7 cellular contexts compared by ENCODE assay signal in the genomic region with DNA sequence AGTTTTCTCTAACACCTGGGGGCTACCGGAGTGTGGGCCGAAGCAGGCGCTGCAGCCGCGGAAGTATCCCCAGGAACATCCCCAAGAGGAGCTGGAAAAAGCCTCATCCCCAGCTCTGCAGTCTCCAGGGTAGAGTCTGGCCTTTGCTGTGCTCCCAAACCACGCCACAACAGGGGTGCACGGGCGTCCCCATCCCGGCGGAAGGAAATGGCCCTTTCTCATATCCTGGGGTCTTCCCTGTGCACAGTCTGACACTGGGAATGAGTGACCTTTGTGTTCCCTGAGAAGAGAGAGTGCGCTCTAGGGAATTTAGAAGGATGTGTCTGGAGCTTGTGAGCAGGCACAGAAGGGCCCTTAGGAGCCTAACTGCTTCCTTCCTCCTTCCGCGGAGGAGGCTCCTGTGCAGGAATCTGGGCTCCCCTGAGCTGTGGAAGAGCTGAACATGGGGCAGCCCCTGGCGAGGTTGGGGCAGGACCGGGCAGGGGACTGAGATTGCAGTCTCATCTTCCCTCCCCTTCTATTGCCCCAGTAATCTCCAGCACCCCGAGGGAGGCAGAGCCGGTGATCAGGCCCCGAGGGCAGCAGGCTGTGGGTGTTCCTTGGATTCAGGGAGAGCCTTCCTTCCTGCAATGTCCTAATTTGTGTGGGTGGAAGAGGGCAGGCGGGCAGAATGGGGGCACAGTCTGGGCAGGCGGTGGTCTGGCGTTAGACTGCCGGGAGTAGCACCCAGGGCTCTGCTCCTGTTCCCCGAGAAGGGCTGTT. TPM values are rescaled to one million over a fixed set of nuclear protein-coding genes. Genes with fewer than 3 reads are reported as not detected.
A peak's percentile ranks its signal among the peaks of the same experiment; 100 is the strongest.
DNase-seq lines count a peak whose midpoint lies in the region; ATAC-seq and TF ChIP-seq lines count a peak whose summit lies in the region.

No MANE protein-coding gene starts in this region.

- H3K27ac Mint-ChIP-seq in activated B cell treated with CpG ODN at 0.5 μM for 24 hours, result peak overlapping the region; percentile 94
- peak overlapping the region; percentile 57 to 86 for H3K27ac Mint-ChIP-seq in stimulated activated naive CD8-positive, alpha-beta T cell treated with anti-CD3 and anti-CD28 coated beads, Interleukin-15, amount 100 ng/mL, for 72 hours

- POLR2A ChIA-PET in HEK293 (lab: Yijun Ruan, JAX), result interaction anchor here (1.1 to 2.5 kb wide), 3 partner anchors 8 to 48 kb away, joined by 3 to 18 read pairs (median 3); no protein-coding TSS in a partner anchor
- POLR2A ChIA-PET in activated B cell treated with CpG ODN at 0.5 μM for 24 hours (lab: Charles Lee), result interaction anchor here (0.6 to 16.5 kb wide), 14 partner anchors 9 to 974 kb away, joined by 3 to 421 read pairs (median 4); a partner anchor contains a TSS

- H3K4me3 ChIP-seq in HEK293 (ENCODE audit: low read depth, low read length) (peak overlapping the region; percentile 89), iPS-15b (ENCODE audit: low read depth, low read length) (peak overlapping the region; percentile 87)

- no peaks in the 10 kb centered on the region for H3K27me3 Mint-ChIP-seq in activated B cell treated with CpG ODN at 0.5 μM for 24 hours
- H3K27me3 Mint-ChIP-seq in stimulated activated naive CD8-positive, alpha-beta T cell treated with anti-CD3 and anti-CD28 coated beads, Interleukin-15, amount 100 ng/mL, for 72 hours, result no peaks in the 10 kb centered on the region

- peaks cover 44% of the 10 kb centered on the region for H3K36me3 Mint-ChIP-seq in activated B cell treated with CpG ODN at 0.5 μM for 24 hours (ENCODE audit: low read depth)

- peaks cover 0 to 52% of the 10 kb centered on the region in 2 experiments; a peak in 1 of 3 replicates for H3K36me3 ChIP-seq in HEK293 (ENCODE audit: control insufficient read depth in 2 of 2, insufficient read depth in 1 of 2, low read length in 2 of 2)
- peaks cover 42% of the 10 kb centered on the region for H3K36me3 ChIP-seq in iPS-15b (ENCODE audit: control insufficient read depth, insufficient read depth, low read length)

- no peak for TF ChIP-seq CTCF in HEK293 (tag by site-specific recombination; IDR thresholded peaks at IDR 0.05)
- TF ChIP-seq CTCF in activated B cell treated with CpG ODN at 0.5 μM for 24 hours (IDR thresholded peaks at IDR 0.05), result no peak

- CTCF ChIA-PET in HEK293 (lab: Yijun Ruan, JAX) (interaction anchor here (0.7 to 0.9 kb wide), 2 partner anchors 12 to 16 kb away, joined by 3 read pairs; no protein-coding TSS in a partner anchor), activated B cell treated with CpG ODN at 0.5 μM for 24 hours (lab: Charles Lee) (interaction anchor here (1.0 to 2.0 kb wide), 3 partner anchors 8 to 39 kb away, joined by 3 to 5 read pairs (median 5); no protein-coding TSS in a partner anchor)

- H3K9me3 Mint-ChIP-seq in activated B cell treated with CpG ODN at 0.5 μM for 24 hours, result no peaks in the 10 kb centered on the region
- H3K9me3 Mint-ChIP-seq in stimulated activated naive CD8-positive, alpha-beta T cell treated with anti-CD3 and anti-CD28 coated beads, Interleukin-15, amount 100 ng/mL, for 72 hours, result no peaks in the 10 kb centered on the region

- peak overlapping the region; percentile 95 for H3K4me3 Mint-ChIP-seq in activated B cell treated with CpG ODN at 0.5 μM for 24 hours
- H3K4me3 Mint-ChIP-seq in stimulated activated naive CD8-positive, alpha-beta T cell treated with anti-CD3 and anti-CD28 coated beads, Interleukin-15, amount 100 ng/mL, for 72 hours, result peak overlapping the region; percentile 89 to 95

- H3K4me1 Mint-ChIP-seq in activated B cell treated with CpG ODN at 0.5 μM for 24 hours, result peaks cover 73% of the 10 kb centered on the region
- peaks cover 70% of the 10 kb centered on the region for H3K4me1 Mint-ChIP-seq in stimulated activated naive CD8-positive, alpha-beta T cell treated with anti-CD3 and anti-CD28 coated beads, Interleukin-15, amount 100 ng/mL, for 72 hours

- intact Hi-C loops in activated B cell treated with CpG ODN at 0.5 μM for 24 hours (cut with micrococcal nuclease), result loop anchor here (1.0 to 2.0 kb wide), 4 partner anchors 9 to 1279 kb away; a partner anchor contains a TSS

- DNase-seq in activated B cell treated with CpG ODN at 0.5 μM for 24 hours, result no peak
- DNase-seq in stimulated activated naive CD8-positive, alpha-beta T cell treated with anti-CD3 and anti-CD28 coated beads, Interleukin-15, amount 100 ng/mL, for 72 hours, result no peak
- DNase-seq in Kasumi-1 (lab: John Stamatoyannopoulos, UW), result no peak
- DNase-seq in NAMALWA (ENCODE audit: low spot score), result no peak
- DNase-seq in stimulated activated naive CD4-positive, alpha-beta T cell treated with Interleukin-2 at 50 U/mL for 16 hours (lab: John Stamatoyannopoulos, UW), result no peak

- H3K9me3 ChIP-seq in HEK293 (ENCODE audit: control insufficient read depth, insufficient read depth, low read depth, low read length) (no peaks in the 10 kb centered on the region), iPS-15b (ENCODE audit: control insufficient read depth, insufficient read depth, low read length) (no peaks in the 10 kb centered on the region)

- peak overlapping the region; percentile 85 for H3K9ac ChIP-seq in iPS-15b (ENCODE audit: low read depth, low read length)

- no peaks in the 10 kb centered on the region for H3K4me1 ChIP-seq in HEK293 (ENCODE audit: control insufficient read depth, insufficient read depth, low read length)
- H3K4me1 ChIP-seq in iPS-15b (ENCODE audit: control insufficient read depth, insufficient read depth, low read length), result peaks cover 7% of the 10 kb centered on the region

- no peaks in the 10 kb centered on the region for H3K27me3 ChIP-seq in iPS-15b (ENCODE audit: control insufficient read depth, insufficient read depth, low read length)

- no peak for ATAC-seq in activated B cell treated with CpG ODN at 0.5 μM for 24 hours (ENCODE audit: low read depth)
- ATAC-seq in stimulated activated naive CD8-positive, alpha-beta T cell treated with anti-CD3 and anti-CD28 coated beads, Interleukin-15, amount 100 ng/mL, for 72 hours, result no peak

- peak overlapping the region; percentile 74; the same call in 1 of the 2 replicates for H3K27ac ChIP-seq in HEK293 (ENCODE audit: extremely low read depth, low read depth, low read length)

TF ChIP-seq in HEK293, 187 proteins besides CTCF, POLR2A, EP300 and RAD21:
- TF ChIP-seq EGR2 (tag by site-specific recombination; IDR thresholded peaks at IDR 0.05; ENCODE audit: low read depth) (peak; percentile 76), ZNF791 (tag by site-specific recombination; IDR thresholded peaks at IDR 0.05) (no peak), ZFHX2 (tag by site-specific recombination; conservative IDR thresholded peaks at IDR 0.05) (peak; percentile 81), ZFP69B (tag by site-specific recombination; IDR thresholded peaks at IDR 0.05) (no peak), SCRT1 (tag by site-specific recombination; IDR thresholded peaks at IDR 0.05; ENCODE audit: borderline replicate concordance) (no peak), ZNF510 (tag by site-specific recombination; IDR thresholded peaks at IDR 0.05; ENCODE audit: insufficient replicate concordance) (no peak), ZIC2 (tag by site-specific recombination; IDR thresholded peaks at IDR 0.05) (peak; percentile 5; the same call in 1 of the 2 replicates), ZEB2 (tag by site-specific recombination; IDR thresholded peaks at IDR 0.05) (no peak), ZNF707 (tag by site-specific recombination; IDR thresholded peaks at IDR 0.05) (no peak), ZNF600 (tag by site-specific recombination; IDR thresholded peaks at IDR 0.05) (no peak), ZNF433 (tag by site-specific recombination; IDR thresholded peaks at IDR 0.05; ENCODE audit: low read depth) (no peak)
- TF ChIP-seq, protein P1, sequence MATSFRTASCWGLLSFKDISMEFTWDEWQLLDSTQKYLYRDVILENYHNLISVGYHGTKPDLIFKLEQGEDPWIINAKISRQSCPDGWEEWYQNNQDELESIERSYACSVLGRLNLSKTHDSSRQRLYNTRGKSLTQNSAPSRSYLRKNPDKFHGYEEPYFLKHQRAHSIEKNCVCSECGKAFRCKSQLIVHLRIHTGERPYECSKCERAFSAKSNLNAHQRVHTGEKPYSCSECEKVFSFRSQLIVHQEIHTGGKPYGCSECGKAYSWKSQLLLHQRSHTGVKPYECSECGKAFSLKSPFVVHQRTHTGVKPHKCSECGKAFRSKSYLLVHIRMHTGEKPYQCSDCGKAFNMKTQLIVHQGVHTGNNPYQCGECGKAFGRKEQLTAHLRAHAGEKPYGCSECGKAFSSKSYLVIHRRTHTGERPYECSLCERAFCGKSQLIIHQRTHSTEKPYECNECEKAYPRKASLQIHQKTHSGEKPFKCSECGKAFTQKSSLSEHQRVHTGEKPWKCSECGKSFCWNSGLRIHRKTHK (tag by site-specific recombination; IDR thresholded peaks at IDR 0.05), result no peak
- TF ChIP-seq, protein P2, sequence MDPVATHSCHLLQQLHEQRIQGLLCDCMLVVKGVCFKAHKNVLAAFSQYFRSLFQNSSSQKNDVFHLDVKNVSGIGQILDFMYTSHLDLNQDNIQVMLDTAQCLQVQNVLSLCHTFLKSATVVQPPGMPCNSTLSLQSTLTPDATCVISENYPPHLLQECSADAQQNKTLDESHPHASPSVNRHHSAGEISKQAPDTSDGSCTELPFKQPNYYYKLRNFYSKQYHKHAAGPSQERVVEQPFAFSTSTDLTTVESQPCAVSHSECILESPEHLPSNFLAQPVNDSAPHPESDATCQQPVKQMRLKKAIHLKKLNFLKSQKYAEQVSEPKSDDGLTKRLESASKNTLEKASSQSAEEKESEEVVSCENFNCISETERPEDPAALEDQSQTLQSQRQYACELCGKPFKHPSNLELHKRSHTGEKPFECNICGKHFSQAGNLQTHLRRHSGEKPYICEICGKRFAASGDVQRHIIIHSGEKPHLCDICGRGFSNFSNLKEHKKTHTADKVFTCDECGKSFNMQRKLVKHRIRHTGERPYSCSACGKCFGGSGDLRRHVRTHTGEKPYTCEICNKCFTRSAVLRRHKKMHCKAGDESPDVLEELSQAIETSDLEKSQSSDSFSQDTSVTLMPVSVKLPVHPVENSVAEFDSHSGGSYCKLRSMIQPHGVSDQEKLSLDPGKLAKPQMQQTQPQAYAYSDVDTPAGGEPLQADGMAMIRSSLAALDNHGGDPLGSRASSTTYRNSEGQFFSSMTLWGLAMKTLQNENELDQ (tag by site-specific recombination; IDR thresholded peaks at IDR 0.05; ENCODE audit: low read depth), result no peak

RNA-seq across cellular contexts. Expression of a gene that starts 1.3 kb away (rescaled TPM):
- 106 and 116 TPM in 2 replicates for total RNA-seq in activated B cell treated with CpG ODN at 0.5 μM for 24 hours

RNA-seq across cellular contexts. Expression of a gene that starts 9.2 kb away (rescaled TPM):
- 8.0 and 8.8 TPM in 2 replicates for total RNA-seq in activated B cell treated with CpG ODN at 0.5 μM for 24 hours

RNA-seq across cellular contexts. Expression of a gene that starts 28.5 kb away (rescaled TPM):
- not detected in 2 replicates for total RNA-seq in activated B cell treated with CpG ODN at 0.5 μM for 24 hours

RNA-seq across cellular contexts. Expression of a gene that starts 46.6 kb away (rescaled TPM):
- 10.1 and 14.3 TPM in 2 replicates for total RNA-seq in activated B cell treated with CpG ODN at 0.5 μM for 24 hours

RNA-seq across cellular contexts. Expression of a gene that starts 46.8 kb away (rescaled TPM):
- 10.7 and 11.0 TPM in 2 replicates for total RNA-seq in activated B cell treated with CpG ODN at 0.5 μM for 24 hours
